ENCODE assay signal across 1 cellular context in the genomic region with DNA sequence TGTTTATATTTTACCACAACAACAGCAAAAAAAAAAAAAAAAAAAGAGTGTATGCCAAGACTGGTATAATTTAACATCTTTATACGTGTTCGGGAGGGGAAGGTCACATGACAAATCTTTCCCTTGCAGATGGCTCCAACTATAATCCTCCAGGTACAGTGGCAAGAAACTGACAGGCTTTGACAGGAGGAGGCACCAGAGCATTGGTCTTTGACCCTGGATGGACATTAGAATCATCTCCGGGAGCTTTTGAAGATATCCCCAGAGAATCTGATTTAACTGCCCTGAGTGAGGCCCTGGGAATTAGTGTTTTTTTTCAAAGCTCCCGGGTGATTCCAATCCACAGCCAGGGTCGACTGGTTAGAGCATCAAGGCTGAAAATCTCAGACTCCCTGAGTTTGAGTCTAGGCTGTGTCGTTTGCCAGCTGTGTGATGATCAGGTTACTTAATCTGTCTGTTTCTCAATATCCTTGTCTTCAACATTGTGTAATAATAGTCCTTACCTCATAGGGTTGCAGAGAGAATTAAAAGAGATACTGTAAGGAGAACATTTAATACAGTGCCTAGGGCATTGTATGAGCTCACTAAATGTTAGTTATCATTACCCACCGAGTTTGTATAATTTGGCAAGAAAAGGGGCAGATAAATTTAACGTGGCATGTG.
A peak's percentile ranks its signal among the peaks of the same experiment; 100 is the strongest.
TF ChIP-seq lines count a peak whose summit lies in the region.

No MANE protein-coding gene starts in this region.

TF ChIP-seq in HEK293, 187 proteins besides CTCF, POLR2A, EP300 and RAD21 (continued from another document and continues in another):
- no peak for TF ChIP-seq ZNF654 (tag by site-specific recombination; IDR thresholded peaks at IDR 0.05; ENCODE audit: low read depth)
- TF ChIP-seq GLIS1 (tag by site-specific recombination; IDR thresholded peaks at IDR 0.05): 0 out of 2 replicates have a peak, but pooled peaks have one; percentile 15
- TF ChIP-seq HOXD13 (CRISPR knock-in tag; IDR thresholded peaks at IDR 0.05; ENCODE audit: borderline replicate concordance): no peak
- no peak for TF ChIP-seq PRDM6 (tag by site-specific recombination; IDR thresholded peaks at IDR 0.05)
- TF ChIP-seq ZNF146 (tag by site-specific recombination; IDR thresholded peaks at IDR 0.05): 0 out of 2 replicates have a peak, but pooled peaks have one; percentile 12
- TF ChIP-seq KLF9 (tag by site-specific recombination; IDR thresholded peaks at IDR 0.05; ENCODE audit: low read depth): no peak
- TF ChIP-seq ZNF692 (tag by site-specific recombination; IDR thresholded peaks at IDR 0.05): peak; percentile 35; the same call in 1 of the 2 replicates
- TF ChIP-seq ZNF660 (tag by site-specific recombination; IDR thresholded peaks at IDR 0.05): no peak
- TF ChIP-seq ZNF311 (tag by site-specific recombination; IDR thresholded peaks at IDR 0.05; ENCODE audit: borderline replicate concordance): no peak
- no peak for TF ChIP-seq ZNF169 (tag by site-specific recombination; IDR thresholded peaks at IDR 0.05)
- TF ChIP-seq, protein P1, sequence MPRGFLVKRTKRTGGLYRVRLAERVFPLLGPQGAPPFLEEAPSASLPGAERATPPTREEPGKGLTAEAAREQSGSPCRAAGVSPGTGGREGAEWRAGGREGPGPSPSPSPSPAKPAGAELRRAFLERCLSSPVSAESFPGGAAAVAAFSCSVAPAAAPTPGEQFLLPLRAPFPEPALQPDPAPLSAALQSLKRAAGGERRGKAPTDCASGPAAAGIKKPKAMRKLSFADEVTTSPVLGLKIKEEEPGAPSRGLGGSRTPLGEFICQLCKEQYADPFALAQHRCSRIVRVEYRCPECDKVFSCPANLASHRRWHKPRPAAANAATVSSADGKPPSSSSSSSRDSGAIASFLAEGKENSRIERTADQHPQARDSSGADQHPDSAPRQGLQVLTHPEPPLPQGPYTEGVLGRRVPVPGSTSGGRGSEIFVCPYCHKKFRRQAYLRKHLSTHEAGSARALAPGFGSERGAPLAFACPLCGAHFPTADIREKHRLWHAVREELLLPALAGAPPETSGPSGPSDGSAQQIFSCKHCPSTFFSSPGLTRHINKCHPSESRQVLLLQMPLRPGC (tag by site-specific recombination; IDR thresholded peaks at IDR 0.05): no peak
- TF ChIP-seq PRDM2 (tag by site-specific recombination; IDR thresholded peaks at IDR 0.05; ENCODE audit: borderline replicate concordance): no peak
- TF ChIP-seq ZNF837 (tag by site-specific recombination; IDR thresholded peaks at IDR 0.05): no peak
- TF ChIP-seq YY1 (tag by site-specific recombination; IDR thresholded peaks at IDR 0.05): no peak
- no peak for TF ChIP-seq ZFP3 (tag by site-specific recombination; IDR thresholded peaks at IDR 0.05; ENCODE audit: low read depth)
- no peak for TF ChIP-seq ELK4 (IDR thresholded peaks at IDR 0.05; ENCODE audit: borderline replicate concordance, low read depth, low read length)
- no peak for TF ChIP-seq ZNF600 (tag by site-specific recombination; IDR thresholded peaks at IDR 0.05)
- TF ChIP-seq ZNF148 (tag by site-specific recombination; IDR thresholded peaks at IDR 0.05; ENCODE audit: borderline replicate concordance): no peak
- TF ChIP-seq ZNF664 (tag by site-specific recombination; IDR thresholded peaks at IDR 0.05): no peak
- TF ChIP-seq PRDM10 (tag by site-specific recombination; IDR thresholded peaks at IDR 0.05): peak; percentile 55
- no peak for TF ChIP-seq SETDB1 (IDR thresholded peaks at IDR 0.05; ENCODE audit: insufficient read length, low read length)
- TF ChIP-seq ZXDB (tag by site-specific recombination; IDR thresholded peaks at IDR 0.05): 0 out of 2 replicates have a peak, but pooled peaks have one; percentile 27
- TF ChIP-seq, protein P2, sequence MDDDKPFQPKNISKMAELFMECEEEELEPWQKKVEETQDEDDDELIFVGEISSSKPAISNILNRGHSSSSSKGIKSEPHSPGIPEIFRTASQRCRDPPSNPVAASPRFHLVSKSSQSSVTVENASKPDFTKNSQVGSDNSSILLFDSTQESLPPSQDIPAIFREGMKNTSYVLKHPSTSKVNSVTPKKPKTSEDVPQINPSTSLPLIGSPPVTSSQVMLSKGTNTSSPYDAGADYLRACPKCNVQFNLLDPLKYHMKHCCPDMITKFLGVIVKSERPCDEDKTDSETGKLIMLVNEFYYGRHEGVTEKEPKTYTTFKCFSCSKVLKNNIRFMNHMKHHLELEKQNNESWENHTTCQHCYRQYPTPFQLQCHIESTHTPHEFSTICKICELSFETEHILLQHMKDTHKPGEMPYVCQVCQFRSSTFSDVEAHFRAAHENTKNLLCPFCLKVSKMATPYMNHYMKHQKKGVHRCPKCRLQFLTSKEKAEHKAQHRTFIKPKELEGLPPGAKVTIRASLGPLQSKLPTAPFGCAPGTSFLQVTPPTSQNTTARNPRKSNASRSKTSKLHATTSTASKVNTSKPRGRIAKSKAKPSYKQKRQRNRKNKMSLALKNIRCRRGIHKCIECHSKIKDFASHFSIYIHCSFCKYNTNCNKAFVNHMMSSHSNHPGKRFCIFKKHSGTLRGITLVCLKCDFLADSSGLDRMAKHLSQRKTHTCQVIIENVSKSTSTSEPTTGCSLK (tag by site-specific recombination; IDR thresholded peaks at IDR 0.05): no peak
- TF ChIP-seq ZNF560 (tag by site-specific recombination; IDR thresholded peaks at IDR 0.05; ENCODE audit: borderline replicate concordance): no peak
- no peak for TF ChIP-seq ZSCAN5A (tag by site-specific recombination; IDR thresholded peaks at IDR 0.05)
